In genomic region chr2:188294547-188294946, GRCh38 we compare ENCODE assay signal across 9 cellular contexts. TPM values are rescaled to one million over a fixed set of nuclear protein-coding genes. Genes with fewer than 3 reads are reported as not detected.
DNase-seq lines count a peak whose midpoint lies in the region; ATAC-seq, FAIRE-seq and TF ChIP-seq lines count a peak whose summit lies in the region.
"Had no signal": no experiment of that assay in that cellular context is flagged by ENCODE, and none has a peak within 500 bp of the region (broad histone marks: within the 10 kb centered on the region; RNA-seq: fewer than 3 reads in every experiment).

No MANE protein-coding gene starts in this region.

- H3K4me3 ChIP-seq in KMS-11 (IDR thresholded peaks at IDR 0.05; ENCODE audit: insufficient read depth, low read depth, low read length) = no peak overlapping the region
- H3K4me3 ChIP-seq in choroid plexus epithelial cell (ENCODE audit: low read depth, low read length) = no peak overlapping the region
- H3K4me3 ChIP-seq in lower lobe of right lung = peak overlapping the region; percentile 79
- H3K4me3 ChIP-seq in tibial artery = peak overlapping the region; percentile 74 to 83

- H4K20me1 ChIP-seq in KMS-11 (ENCODE audit: insufficient read depth) = no peaks in the 10 kb centered on the region

- H3K9me3 ChIP-seq in lower lobe of right lung (no peaks in the 10 kb centered on the region), tibial artery (no peaks in the 10 kb centered on the region)

- intact Hi-C loops in lower lobe of right lung (cut with DNase I) = no loop called here
- intact Hi-C loops in tibial artery (cut with DNase I; ENCODE audit: low total_unique reads) = loop anchor here (5.0 to 10.0 kb wide), 2 partner anchors 210 to 683 kb away; no protein-coding TSS in a partner anchor

- H3K9ac ChIP-seq in KMS-11 = peak overlapping the region; percentile 33; the same call in 1 of the 2 replicates

- no peak overlapping the region for H2AFZ ChIP-seq in KMS-11 (ENCODE audit: low read depth)

- DNase-seq in choroid plexus epithelial cell (ENCODE audit: low read depth) (peak; percentile 21), lower lobe of right lung (no peak), tibial artery (no peak), LoVo (ENCODE audit: low spot score) (no peak), NCI-H345 (lab: John Stamatoyannopoulos, UW) (no peak), HTR-8/SVneo (ENCODE audit: insufficient read length, low spot score) (no peak)

- H3K4me1 ChIP-seq in KMS-11 (ENCODE audit: low read depth, poor library complexity, severe bottlenecking) = peaks cover 9% of the 10 kb centered on the region
- peaks cover 18% of the 10 kb centered on the region for H3K4me1 ChIP-seq in lower lobe of right lung
- H3K4me1 ChIP-seq in tibial artery = peaks cover 0 to 45% (median 13%) of the 10 kb centered on the region in 4 donors

- H3K36me3 ChIP-seq in KMS-11 (ENCODE audit: insufficient read depth) = no peaks in the 10 kb centered on the region
- no peaks in the 10 kb centered on the region for H3K36me3 ChIP-seq in lower lobe of right lung
- no peaks in the 10 kb centered on the region for H3K36me3 ChIP-seq in tibial artery

- H3K27me3 ChIP-seq in KMS-11 (ENCODE audit: insufficient read depth, low read depth) (no peaks in the 10 kb centered on the region), lower lobe of right lung (ENCODE audit: low read depth) (no peaks in the 10 kb centered on the region), tibial artery (no peaks in the 10 kb centered on the region)

- H3K4me2 ChIP-seq in KMS-11 = 0 out of 2 replicates have a peak overlapping the region, but pooled peaks have one; percentile 33

- no peak for TF ChIP-seq CTCF in KMS-11 (conservative IDR thresholded peaks at IDR 0.05; ENCODE audit: low read depth, low read length)
- no peak for TF ChIP-seq CTCF in choroid plexus epithelial cell (conservative IDR thresholded peaks at IDR 0.05; ENCODE audit: low read depth, low read length)
- TF ChIP-seq CTCF in lower lobe of right lung (IDR thresholded peaks at IDR 0.05) = no peak
- no peak for TF ChIP-seq CTCF in tibial artery (IDR thresholded peaks at IDR 0.05)

- peaks cover 12% of the 10 kb centered on the region; the same call in 1 of the 2 replicates for H3K79me2 ChIP-seq in KMS-11 (ENCODE audit: insufficient read depth, low read depth)

- FAIRE-seq in HTR-8/SVneo (lab: Jason Lieb, UNC) = no peak

- H3K27ac ChIP-seq in KMS-11 (peak overlapping the region; percentile 32), lower lobe of right lung (peak overlapping the region; percentile 94), tibial artery (peak overlapping the region; percentile 95 to 97)

- no peak for ATAC-seq in lower lobe of right lung

RNA-seq across cellular contexts. Expression of gene GULP1, which starts 2.9 kb away (rescaled TPM):
- 27.6 TPM for total RNA-seq in lower lobe of right lung
- total RNA-seq: activated T-helper 2 cell treated with anti-CD3 and anti-CD28 coated beads, Interferon-gamma antibody, Interleukin-2, Interleukin-4, amounts not matched to agents 10 μg/mL and 5 μg/mL and 100 μg/mL, durations not matched to agents 14 hours and 24 hours and 36 hours; T-helper 1 cell treated with Interleukin-12 subunit alpha and Interleukin-12 subunit beta and Interleukin-4 antibody, amounts not matched to agents 30 ng/mL and 1 ng/mL, for 36 hours had no signal

Comparison
In these comparisons a context has a peak if more than half of its experiments do, and no peak if none do; other contexts are left out.
1. H3K27ac ChIP-seq: peak in every context shown above with its lines; median percentile 96 in tibial artery; 94 in lower lobe of right lung; 32 in KMS-11.
2. H3K4me3 ChIP-seq: peak in lower lobe of right lung (single experiment) and tibial artery (2 of 2); none in KMS-11 (single experiment) and choroid plexus epithelial cell (single experiment).